In genomic region chr17:20999044-20999573, GRCh38 we compare ENCODE assay signal across 1 cellular context.
A peak's percentile ranks its signal among the peaks of the same experiment; 100 is the strongest.
TF ChIP-seq lines count a peak whose summit lies in the region.

No MANE protein-coding gene starts in this region.

TF ChIP-seq in HepG2, 621 proteins besides CTCF, POLR2A, EP300 and RAD21 (continued from another document):
- TF ChIP-seq ZNF576 (CRISPR knock-in tag; IDR thresholded peaks at IDR 0.05): no peak
- 0 out of 2 replicates have a peak, but pooled peaks have one; percentile 18 for TF ChIP-seq ZNF687 (CRISPR knock-in tag; IDR thresholded peaks at IDR 0.05)
